15 cellular contexts compared by ENCODE assay signal in genomic region chr10:23341004-23341403, GRCh38. TPM values are rescaled to one million over a fixed set of nuclear protein-coding genes. Genes with fewer than 3 reads are reported as not detected.
A peak's percentile ranks its signal among the peaks of the same experiment; 100 is the strongest.
DNase-seq lines count a peak whose midpoint lies in the region; ATAC-seq and TF ChIP-seq lines count a peak whose summit lies in the region.
"Had no signal": no experiment of that assay in that cellular context is flagged by ENCODE, and none has a peak within 500 bp of the region (broad histone marks: within the 10 kb centered on the region; RNA-seq: fewer than 3 reads in every experiment).

No MANE protein-coding gene starts in this region.

- intact Hi-C loops in CD8-positive, alpha-beta T cell (cut with DNase I, micrococcal nuclease): loop anchor here in 1 of 2 experiments (5.0 kb wide), 1 partner anchor 96 kb away; the partner anchor contains the start of gene OTUD1
- intact Hi-C loops in CD14-positive monocyte (cut with micrococcal nuclease): loop anchor here in 1 of 2 donors (10.0 kb wide), 1 partner anchor 314 kb away; no protein-coding TSS in a partner anchor

- POLR2A ChIA-PET in CD8-positive, alpha-beta T cell (lab: Charles Lee): interaction anchor here (0.6 to 0.7 kb wide), 2 partner anchors 98 to 122 kb away, joined by 3 read pairs; partner anchors contain the start of gene OTUD1

- peak overlapping the region; percentile 0 for H3K27ac Mint-ChIP-seq in CD8-positive, alpha-beta T cell
- H3K27ac Mint-ChIP-seq in CD14-positive monocyte: no peak overlapping the region

- no peak for TF ChIP-seq CTCF in CD8-positive, alpha-beta T cell (IDR thresholded peaks at IDR 0.05)
- TF ChIP-seq CTCF in RWPE2 (IDR thresholded peaks at IDR 0.05; ENCODE audit: poor library complexity, severe bottlenecking): no peak
- no peak for TF ChIP-seq CTCF in CD14-positive monocyte (IDR thresholded peaks at IDR 0.05)

- peaks cover 3% of the 10 kb centered on the region for H3K27me3 Mint-ChIP-seq in CD8-positive, alpha-beta T cell (ENCODE audit: low read depth)
- peaks cover 50 to 63% (median 54%) of the 10 kb centered on the region in 3 donors for H3K27me3 Mint-ChIP-seq in CD14-positive monocyte (ENCODE audit: low read depth in 3 of 3)

- no peaks in the 10 kb centered on the region for H3K36me3 Mint-ChIP-seq in CD8-positive, alpha-beta T cell
- H3K36me3 Mint-ChIP-seq in CD14-positive monocyte: peaks cover 0 to 4% of the 10 kb centered on the region in 2 donors

- H3K9me3 Mint-ChIP-seq in CD8-positive, alpha-beta T cell: no peaks in the 10 kb centered on the region
- H3K9me3 Mint-ChIP-seq in CD14-positive monocyte: peaks cover 0 to 18% (median 4%) of the 10 kb centered on the region in 7 donors

- H3K9me3 ChIP-seq in CD8-positive, alpha-beta T cell (ENCODE audit: low read length): no peaks in the 10 kb centered on the region
- no peaks in the 10 kb centered on the region for H3K9me3 ChIP-seq in RWPE2 (ENCODE audit: severe bottlenecking)
- H3K9me3 ChIP-seq: SJSA1 had no signal

- H3K4me3 ChIP-seq in CD8-positive, alpha-beta T cell (ENCODE audit: low read depth, low read length): no peak overlapping the region
- H3K4me3 ChIP-seq in RWPE2 (ENCODE audit: severe bottlenecking): no peak overlapping the region
- H3K4me3 ChIP-seq: lung, SJSA1 had no signal

- H3K4me1 ChIP-seq in CD8-positive, alpha-beta T cell (ENCODE audit: insufficient read depth, low read length): peaks cover 7% of the 10 kb centered on the region
- peaks cover 26% of the 10 kb centered on the region for H3K4me1 ChIP-seq in RWPE2 (ENCODE audit: insufficient read depth, poor library complexity, severe bottlenecking)
- H3K4me1 ChIP-seq: SJSA1 had no signal

- peak; percentile 71 for ATAC-seq in CD8-positive, alpha-beta T cell
- peak; percentile 38 for ATAC-seq in GM18861 (IDR thresholded peaks at IDR 0.05; ENCODE audit: unreplicated experiment)
- ATAC-seq in RWPE2 (ENCODE audit: low read depth): no peak
- ATAC-seq in GM21381 (IDR thresholded peaks at IDR 0.05; ENCODE audit: unreplicated experiment): no peak

- H3K27me3 ChIP-seq in CD8-positive, alpha-beta T cell (ENCODE audit: insufficient read depth, low read length): no peaks in the 10 kb centered on the region
- H3K27me3 ChIP-seq in RWPE2 (ENCODE audit: insufficient read depth, poor library complexity, severe bottlenecking): no peaks in the 10 kb centered on the region

- no peak overlapping the region for H3K4me3 Mint-ChIP-seq in CD8-positive, alpha-beta T cell
- no peak overlapping the region for H3K4me3 Mint-ChIP-seq in CD14-positive monocyte

- no peak overlapping the region for H3K27ac ChIP-seq in CD8-positive, alpha-beta T cell (ENCODE audit: low read depth, low read length)
- H3K27ac ChIP-seq in RWPE2 (ENCODE audit: poor library complexity, severe bottlenecking): peak overlapping the region; percentile 66
- H3K27ac ChIP-seq: SJSA1 had no signal

- CTCF ChIA-PET in CD8-positive, alpha-beta T cell (lab: Charles Lee): interaction anchor here (0.8 kb wide), 1 partner anchor 9 kb away, joined by 3 read pairs; no protein-coding TSS in a partner anchor

- H3K36me3 ChIP-seq in CD8-positive, alpha-beta T cell (ENCODE audit: insufficient read depth, low read length): no peaks in the 10 kb centered on the region
- H3K36me3 ChIP-seq in RWPE2 (ENCODE audit: low read depth): no peaks in the 10 kb centered on the region
- H3K36me3 ChIP-seq: SJSA1 had no signal

- DNase-seq in CD8-positive, alpha-beta T cell: no peak
- DNase-seq in RWPE2 (ENCODE audit: low spot score) (no peak), kidney glomerular epithelial cell (lab: John Stamatoyannopoulos, UW) (peak; percentile 90), CD14-positive monocyte (ENCODE audit: low spot score) (no peak), NCI-H526 treated with DMSO at 0.1 percent for 48 hours (lab: John Stamatoyannopoulos, UW) (no peak)
- DNase-seq: DMS 273 treated with DMSO at 0.1 percent for 48 hours; effector memory CD4-positive, alpha-beta T cell; head of caudate nucleus; MM.1S; NCI-H524 had no signal

- H3K4me1 Mint-ChIP-seq in CD8-positive, alpha-beta T cell (ENCODE audit: low read depth): peaks cover 34% of the 10 kb centered on the region
- peaks cover 11% of the 10 kb centered on the region for H3K4me1 Mint-ChIP-seq in CD14-positive monocyte

RNA-seq across cellular contexts. Expression of gene C10orf67, which starts 3.6 kb away (rescaled TPM):
- total RNA-seq in CD8-positive, alpha-beta T cell: not detected
- polyA plus RNA-seq in CD14-positive monocyte: not detected
- total RNA-seq: posterior vena cava, SJSA1 had no signal

Comparison
In these comparisons a context has a peak if more than half of its experiments do, and no peak if none do; other contexts are left out.
1. ATAC-seq: peak in CD8-positive, alpha-beta T cell (single experiment) and GM18861 (single experiment); none in RWPE2 (single experiment) and GM21381 (single experiment).